11 cellular contexts compared by ENCODE assay signal in the genomic region with DNA sequence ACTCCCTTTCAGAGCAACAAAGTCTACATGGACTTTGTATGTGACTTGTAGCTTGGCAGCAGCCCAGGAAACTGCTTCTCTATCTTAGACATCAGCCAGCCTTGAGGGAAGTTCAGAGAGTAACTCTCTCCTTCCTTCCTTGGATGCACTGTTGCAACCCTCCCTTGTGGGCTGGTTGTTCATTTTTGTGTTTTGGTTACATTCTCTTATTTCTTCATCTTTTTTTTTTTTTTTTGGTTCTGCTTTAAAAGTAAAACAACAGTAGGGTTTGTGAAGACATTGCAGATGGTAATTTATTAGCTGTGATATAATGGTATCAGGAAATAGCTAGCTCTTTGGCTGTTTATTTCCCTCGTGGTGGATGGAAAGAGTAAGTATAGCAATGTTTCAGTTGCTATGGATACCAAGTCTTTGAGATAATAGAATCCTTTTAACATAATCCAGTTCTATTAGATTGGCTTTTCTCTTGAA.
DNase-seq lines count a peak whose midpoint lies in the region; ATAC-seq and TF ChIP-seq lines count a peak whose summit lies in the region.
"Had no signal": no experiment of that assay in that cellular context is flagged by ENCODE, and none has a peak within 500 bp of the region (broad histone marks: within the 10 kb centered on the region; RNA-seq: fewer than 3 reads in every experiment).

No MANE protein-coding gene starts in this region.

- peaks cover 18% of the 10 kb centered on the region for H3K27me3 Mint-ChIP-seq in mesothelial cell of epicardium (ENCODE audit: low read depth)

- peaks cover 2% of the 10 kb centered on the region for H3K9me3 Mint-ChIP-seq in mesothelial cell of epicardium
- H3K9me3 Mint-ChIP-seq: activated T-cell treated with anti-CD3 and anti-CD28 coated beads, Interleukin-2, amount 50 U/mL, for 72 hours had no signal

- ATAC-seq in GM18907 (IDR thresholded peaks at IDR 0.05; ENCODE audit: unreplicated experiment): no peak
- no peak for ATAC-seq in GM21825 (IDR thresholded peaks at IDR 0.05; ENCODE audit: unreplicated experiment)
- ATAC-seq: activated T-cell treated with anti-CD3 and anti-CD28 coated beads, Interleukin-2, amount 50 U/mL, for 72 hours had no signal

- peak; percentile 27 for DNase-seq in A172 (ENCODE audit: low spot score)
- DNase-seq in KG1 (lab: John Stamatoyannopoulos, UW): peak; percentile 8
- peak; percentile 42 for DNase-seq in dedifferentiated amniotic fluid mesenchymal stem cell (ENCODE audit: extremely low spot score)
- DNase-seq in mesothelial cell of epicardium (ENCODE audit: low spot score in 2 of 2, unreplicated experiment in 2 of 2): no peak
- no peak for DNase-seq in T-helper 9 cell
- DNase-seq in NCI-H69 (lab: John Stamatoyannopoulos, UW): no peak
- DNase-seq: activated T-cell treated with anti-CD3 and anti-CD28 coated beads, Interleukin-2, amount 50 U/mL, for 72 hours; CD4-positive, alpha-beta memory T cell; retina had no signal

- TF ChIP-seq CTCF in mesothelial cell of epicardium (IDR thresholded peaks at IDR 0.05; ENCODE audit: unreplicated experiment): no peak

- peak overlapping the region; percentile 84 for H3K27ac Mint-ChIP-seq in mesothelial cell of epicardium
- H3K27ac Mint-ChIP-seq: activated T-cell treated with anti-CD3 and anti-CD28 coated beads, Interleukin-2, amount 50 U/mL, for 72 hours; CD4-positive, alpha-beta memory T cell had no signal

- H3K36me3 Mint-ChIP-seq in mesothelial cell of epicardium: no peaks in the 10 kb centered on the region
- H3K36me3 Mint-ChIP-seq: CD4-positive, alpha-beta memory T cell had no signal

- H3K4me1 Mint-ChIP-seq in mesothelial cell of epicardium: peaks cover 23% of the 10 kb centered on the region
- H3K4me1 Mint-ChIP-seq: CD4-positive, alpha-beta memory T cell had no signal

- H3K4me3 Mint-ChIP-seq in mesothelial cell of epicardium: peak overlapping the region; percentile 11
- H3K4me3 Mint-ChIP-seq: activated T-cell treated with anti-CD3 and anti-CD28 coated beads, Interleukin-2, amount 50 U/mL, for 72 hours; CD4-positive, alpha-beta memory T cell had no signal

Comparison
In these comparisons a context has a peak if more than half of its experiments do, and no peak if none do; other contexts are left out.
1. DNase-seq: peak in A172 (single experiment), KG1 (single experiment) and dedifferentiated amniotic fluid mesenchymal stem cell (single experiment); none in mesothelial cell of epicardium (0 of 2), T-helper 9 cell (single experiment) and NCI-H69 (single experiment).